ENCODE assay signal across 37 cellular contexts in genomic region chr6:35008858-35009257, GRCh38.
DNase-seq lines count a peak whose midpoint lies in the region; ATAC-seq, FAIRE-seq and TF ChIP-seq lines count a peak whose summit lies in the region.
"Had no signal": no experiment of that assay in that cellular context is flagged by ENCODE, and none has a peak within 500 bp of the region (broad histone marks: within the 10 kb centered on the region; RNA-seq: fewer than 3 reads in every experiment).

No MANE protein-coding gene starts in this region.

- H3K27ac ChIP-seq in spleen = no peak overlapping the region
- H3K27ac ChIP-seq: gastroesophageal sphincter, left lung, PC-9, right lobe of liver, testis, vagina had no signal

- 90 to 98% (median 97%) methylated on average over 7 of the region's 7 CpGs for WGBS in spleen, 5 donors

- H3K36me3 ChIP-seq in mucosa of descending colon (ENCODE audit: low read depth) (no peaks in the 10 kb centered on the region), spleen (peaks cover 0 to 47% (median 0%) of the 10 kb centered on the region in 6 donors)
- H3K36me3 ChIP-seq: HAP-1, right lobe of liver, vagina had no signal

- intact Hi-C loops in mucosa of descending colon (cut with DNase I, micrococcal nuclease) (no loop called here), spleen (cut with DNase I; ENCODE audit: low total_unique reads) (no loop called here)

- H3K9me3 Mint-ChIP-seq in nephron = no peaks in the 10 kb centered on the region
- H3K9me3 Mint-ChIP-seq: CD8-positive, alpha-beta T cell; central memory CD8-positive, alpha-beta T cell; immature natural killer cell had no signal

- TF ChIP-seq CTCF in nephron (IDR thresholded peaks at IDR 0.05; ENCODE audit: unreplicated experiment in 3 of 3) (no peak), mucosa of descending colon (IDR thresholded peaks at IDR 0.05) (no peak), spleen (IDR thresholded peaks at IDR 0.05 in 8 of 11, conservative IDR thresholded peaks at IDR 0.05 in 3 of 11) (no peak)

- H3K4me1 ChIP-seq in mucosa of descending colon (ENCODE audit: low read depth) (no peaks in the 10 kb centered on the region), spleen (peaks cover 0 to 6% (median under 1%) of the 10 kb centered on the region in 6 donors)
- H3K4me1 ChIP-seq: left lung, right lobe of liver, vagina had no signal

- H3K4me3 ChIP-seq in mucosa of descending colon (no peak overlapping the region), spleen (no peak overlapping the region)
- H3K4me3 ChIP-seq: gastroesophageal sphincter, HAP-1, left lung, PC-9, right lobe of liver, testis, vagina had no signal

- H3K4me3 Mint-ChIP-seq in nephron = no peak overlapping the region
- H3K4me3 Mint-ChIP-seq: B cell; CD8-positive, alpha-beta T cell; central memory CD8-positive, alpha-beta T cell; immature natural killer cell; T-helper 17 cell had no signal

- H3K4me1 Mint-ChIP-seq in nephron = peaks cover 48% of the 10 kb centered on the region
- H3K4me1 Mint-ChIP-seq: B cell; central memory CD8-positive, alpha-beta T cell; immature natural killer cell had no signal

- ATAC-seq in GM21786 (IDR thresholded peaks at IDR 0.05; ENCODE audit: unreplicated experiment) = no peak
- no peak for ATAC-seq in mucosa of descending colon
- ATAC-seq: CD8-positive, alpha-beta T cell; gastroesophageal sphincter; HepG2; left lung; right lobe of liver; SK-N-SH treated with all-trans-retinoic acid at 6 μM for 48 hours; T-helper 17 cell had no signal

- H3K9me3 ChIP-seq in mucosa of descending colon (no peaks in the 10 kb centered on the region), spleen (no peaks in the 10 kb centered on the region)
- H3K9me3 ChIP-seq: gastroesophageal sphincter, HAP-1, left lung, right lobe of liver, testis, vagina had no signal

- TF ChIP-seq POLR2A in H54 (IDR thresholded peaks at IDR 0.05; ENCODE audit: low read depth, low read length) (no peak), spleen (IDR thresholded peaks at IDR 0.05) (no peak)

- peaks cover 33% of the 10 kb centered on the region for H3K36me3 Mint-ChIP-seq in nephron (ENCODE audit: low read depth)

- DNase-seq in SK-MEL-5 (ENCODE audit: low read depth, low spot score) (peak; percentile 97), frontal cortex (ENCODE audit: low spot score in 2 of 2) (peak; percentile 34 to 43), superior temporal gyrus (ENCODE audit: extremely low spot score) (peak; percentile 94), H54 (ENCODE audit: insufficient read length, low spot score) (no peak), mucosa of descending colon (no peak), spleen (no peak)
- DNase-seq: activated CD4-positive, alpha-beta T cell treated with anti-CD3 and anti-CD28 coated beads, Interleukin-2, amount 50 U/mL, for 1 hour; activated CD4-positive, CD25-positive, alpha-beta regulatory T cell; activated gamma-delta T cell treated with Interleukin-2 at 50 U/mL for 16 hours; activated T-cell treated with anti-CD3 and anti-CD28 coated beads, Interleukin-2, amount 50 U/mL, for 1 hour; CD8-positive, alpha-beta T cell; DMS 273 treated with DMSO at 0.1 percent for 48 hours; EL; immature natural killer cell; Karpas-422; left lung; mesenchymal stem cell; NCI-H1417; NCI-H2081; NCI-H226; NCI-H69; PC-9; right lobe of liver; stimulated activated CD4-positive, alpha-beta T cell treated with anti-CD3 and anti-CD28 coated beads, Interleukin-4, amount 100 ng/mL, for 4 hours; T-helper 17 cell; testis had no signal

- in situ Hi-C loops in SK-MEL-5 (cut with HindIII; ENCODE audit: low pct_unique_long_range_greater_than_20kb, low sequenced_read_pairs) = no loop called here

- H3K27me3 Mint-ChIP-seq in nephron (ENCODE audit: low read depth) = no peaks in the 10 kb centered on the region
- H3K27me3 Mint-ChIP-seq: B cell; central memory CD8-positive, alpha-beta T cell; T-helper 17 cell had no signal

- peak overlapping the region; percentile 17 to 36 (median 36) for H3K27ac Mint-ChIP-seq in nephron
- H3K27ac Mint-ChIP-seq: B cell; CD8-positive, alpha-beta T cell; immature natural killer cell; T-helper 17 cell had no signal

- H3K27me3 ChIP-seq in spleen (replicated peaks in 1 of 7) = no peaks in the 10 kb centered on the region
- H3K27me3 ChIP-seq: gastroesophageal sphincter, left lung, right lobe of liver, testis, vagina had no signal

- FAIRE-seq in frontal cortex (lab: Jason Lieb, UNC) = peak; percentile 3
- FAIRE-seq in H54 (lab: Jason Lieb, UNC) = no peak
- FAIRE-seq: endometrium, HepG2, TTC549 had no signal

Comparison
In these comparisons a context has a peak if more than half of its experiments do, and no peak if none do; other contexts are left out.
1. DNase-seq: peak in SK-MEL-5 (single experiment), frontal cortex (2 of 2) and superior temporal gyrus (single experiment); none in H54 (single experiment), mucosa of descending colon (0 of 3) and spleen (single experiment).